Comparison of ENCODE assay signal across 18 cellular contexts in genomic region chr20:44479643-44480042, GRCh38.
"Had no signal": no experiment of that assay in that cellular context is flagged by ENCODE, and none has a peak within 500 bp of the region (broad histone marks: within the 10 kb centered on the region; RNA-seq: fewer than 3 reads in every experiment).

No MANE protein-coding gene starts in this region.

- H3K4me3 ChIP-seq: adrenal gland, breast epithelium, gastroesophageal sphincter, lower lobe of right lung, sigmoid colon, thoracic aorta, upper lobe of right lung had no signal

- DNase-seq: activated CD4-positive, alpha-beta T cell treated with anti-CD3 and anti-CD28 coated beads for 1 hour; activated CD4-positive, alpha-beta T cell treated with anti-CD3 and anti-CD28 coated beads, Interleukin-2, amount 50 U/mL, for 4 hours; activated gamma-delta T cell; cortex of kidney; erythroblast; hippocampal formation; left cardiac atrium; lower lobe of right lung; sigmoid colon; stimulated activated CD4-positive, alpha-beta T cell treated with anti-CD3 and anti-CD28 coated beads, Interleukin-4, amount 100 ng/mL, for 24 hours; upper lobe of right lung had no signal

- H3K27me3 Mint-ChIP-seq: natural killer cell treated with Interleukin-12 subunit alpha and Interleukin-12 subunit beta and Interleukin-15 and Interleukin-18, amount 100 ng/mL, for 72 hours had no signal

- H3K9me3 Mint-ChIP-seq: activated naive CD4-positive, alpha-beta T cell treated with anti-CD3 and anti-CD28 coated beads, Interleukin-2, amount 50 U/mL, for 72 hours; natural killer cell treated with Interleukin-12 subunit alpha and Interleukin-12 subunit beta and Interleukin-15 and Interleukin-18, amount 100 ng/mL, for 72 hours; stimulated activated effector memory CD8-positive, alpha-beta T cell treated with anti-CD3 and anti-CD28 coated beads, Interleukin-12 subunit alpha, Interleukin-12 subunit beta, amount 100 ng/mL, for 72 hours had no signal

- H3K27ac Mint-ChIP-seq: natural killer cell treated with Interleukin-12 subunit alpha and Interleukin-12 subunit beta and Interleukin-15 and Interleukin-18, amount 100 ng/mL, for 72 hours had no signal

- ATAC-seq: activated naive CD4-positive, alpha-beta T cell treated with anti-CD3 and anti-CD28 coated beads, Interleukin-2, amount 50 U/mL, for 72 hours; gastroesophageal sphincter; left cardiac atrium; lower lobe of right lung; natural killer cell treated with Interleukin-12 subunit alpha and Interleukin-12 subunit beta and Interleukin-15 and Interleukin-18, amount 100 ng/mL, for 72 hours; stimulated activated effector memory CD8-positive, alpha-beta T cell treated with anti-CD3 and anti-CD28 coated beads, Interleukin-12 subunit alpha, Interleukin-12 subunit beta, amount 100 ng/mL, for 72 hours; upper lobe of right lung had no signal

- H3K4me3 Mint-ChIP-seq: natural killer cell treated with Interleukin-12 subunit alpha and Interleukin-12 subunit beta and Interleukin-15 and Interleukin-18, amount 100 ng/mL, for 72 hours; stimulated activated effector memory CD8-positive, alpha-beta T cell treated with anti-CD3 and anti-CD28 coated beads, Interleukin-12 subunit alpha, Interleukin-12 subunit beta, amount 100 ng/mL, for 72 hours had no signal
